In the genomic region with DNA sequence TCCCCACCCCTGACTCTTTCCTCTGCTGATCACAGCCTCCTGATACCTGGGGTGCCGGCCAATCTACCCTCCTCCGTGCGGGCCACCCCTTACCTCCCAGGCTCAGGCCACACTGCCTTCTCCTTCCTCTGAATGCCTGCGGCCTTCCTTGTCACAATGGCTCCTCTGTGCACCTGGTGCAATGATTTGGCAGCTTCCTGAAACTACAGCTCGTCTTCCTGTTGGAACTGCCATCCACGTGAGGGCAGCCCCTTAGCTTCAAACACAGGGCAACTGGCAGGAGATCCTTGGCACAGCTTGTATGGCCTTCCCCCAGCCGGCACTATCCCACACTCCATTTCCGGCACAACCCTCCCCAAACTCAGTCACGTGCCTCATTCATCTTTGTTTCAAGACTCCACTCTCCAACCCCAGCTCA, we compare ENCODE assay signal across 10 cellular contexts.
DNase-seq lines count a peak whose midpoint lies in the region; ATAC-seq lines count a peak whose summit lies in the region.
"Had no signal": no experiment of that assay in that cellular context is flagged by ENCODE, and none has a peak within 500 bp of the region (broad histone marks: within the 10 kb centered on the region; RNA-seq: fewer than 3 reads in every experiment).

No MANE protein-coding gene starts in this region.

- peak overlapping the region; percentile 17 for H3K27ac Mint-ChIP-seq in activated CD4-positive, alpha-beta T cell treated with anti-CD3 and anti-CD28 coated beads for 36 hours
- no peak overlapping the region for H3K27ac Mint-ChIP-seq in stimulated activated naive B cell treated with anti-CD40 and anti-IgM and Interleukin-4, amounts not matched to agents 10 μg/mL and 1 μg/mL and 100 μg/mL, for 72 hours
- no peak overlapping the region for H3K27ac Mint-ChIP-seq in stimulated activated memory B cell treated with anti-CD40 and anti-IgM and Interleukin-4, amounts not matched to agents 10 μg/mL and 1 μg/mL and 100 μg/mL, for 72 hours

- no peaks in the 10 kb centered on the region for H3K9me3 Mint-ChIP-seq in activated CD4-positive, alpha-beta T cell treated with anti-CD3 and anti-CD28 coated beads for 36 hours (ENCODE audit: low read depth)
- no peaks in the 10 kb centered on the region for H3K9me3 Mint-ChIP-seq in stimulated activated naive B cell treated with anti-CD40 and anti-IgM and Interleukin-4, amounts not matched to agents 10 μg/mL and 1 μg/mL and 100 μg/mL, for 72 hours
- H3K9me3 Mint-ChIP-seq in stimulated activated memory B cell treated with anti-CD40 and anti-IgM and Interleukin-4, amounts not matched to agents 10 μg/mL and 1 μg/mL and 100 μg/mL, for 72 hours: no peaks in the 10 kb centered on the region

- no peak for DNase-seq in activated CD4-positive, alpha-beta T cell treated with anti-CD3 and anti-CD28 coated beads for 36 hours
- DNase-seq in activated CD4-positive, alpha-beta T cell treated with anti-CD3 and anti-CD28 coated beads for 1 hour: no peak
- peak; percentile 77 for DNase-seq in mesenteric fat pad (ENCODE audit: low spot score)
- DNase-seq in superior temporal gyrus (ENCODE audit: extremely low spot score): peak; percentile 52
- no peak for DNase-seq in HCEC 1CT
- no peak for DNase-seq in stimulated activated naive B cell treated with anti-CD40 and anti-IgM and Interleukin-4, amounts not matched to agents 10 μg/mL and 1 μg/mL and 100 μg/mL, for 72 hours
- DNase-seq: central memory CD4-positive, alpha-beta T cell; NCI-H2029 had no signal

- no peak overlapping the region for H3K4me3 Mint-ChIP-seq in activated CD4-positive, alpha-beta T cell treated with anti-CD3 and anti-CD28 coated beads for 36 hours
- H3K4me3 Mint-ChIP-seq in stimulated activated naive B cell treated with anti-CD40 and anti-IgM and Interleukin-4, amounts not matched to agents 10 μg/mL and 1 μg/mL and 100 μg/mL, for 72 hours: no peak overlapping the region
- no peak overlapping the region for H3K4me3 Mint-ChIP-seq in stimulated activated memory B cell treated with anti-CD40 and anti-IgM and Interleukin-4, amounts not matched to agents 10 μg/mL and 1 μg/mL and 100 μg/mL, for 72 hours

- H3K27ac ChIP-seq in cingulate gyrus (ENCODE audit: low read depth, low read length): peak overlapping the region; percentile 21

- H3K27me3 Mint-ChIP-seq in activated CD4-positive, alpha-beta T cell treated with anti-CD3 and anti-CD28 coated beads for 36 hours: no peaks in the 10 kb centered on the region
- H3K27me3 Mint-ChIP-seq in stimulated activated naive B cell treated with anti-CD40 and anti-IgM and Interleukin-4, amounts not matched to agents 10 μg/mL and 1 μg/mL and 100 μg/mL, for 72 hours: no peaks in the 10 kb centered on the region
- H3K27me3 Mint-ChIP-seq in stimulated activated memory B cell treated with anti-CD40 and anti-IgM and Interleukin-4, amounts not matched to agents 10 μg/mL and 1 μg/mL and 100 μg/mL, for 72 hours: no peaks in the 10 kb centered on the region

- ATAC-seq in activated CD4-positive, alpha-beta T cell treated with anti-CD3 and anti-CD28 coated beads for 36 hours: no peak
- ATAC-seq in stimulated activated naive B cell treated with anti-CD40 and anti-IgM and Interleukin-4, amounts not matched to agents 10 μg/mL and 1 μg/mL and 100 μg/mL, for 72 hours (replicated peaks): no peak
- ATAC-seq in stimulated activated memory B cell treated with anti-CD40 and anti-IgM and Interleukin-4, amounts not matched to agents 10 μg/mL and 1 μg/mL and 100 μg/mL, for 72 hours: no peak

- intact Hi-C loops in activated CD4-positive, alpha-beta T cell treated with anti-CD3 and anti-CD28 coated beads for 36 hours (cut with DNase I, micrococcal nuclease): no loop called here

- H3K36me3 Mint-ChIP-seq in activated CD4-positive, alpha-beta T cell treated with anti-CD3 and anti-CD28 coated beads for 36 hours (ENCODE audit: low read depth): no peaks in the 10 kb centered on the region
- peaks cover 0 to 1% of the 10 kb centered on the region in 2 donors for H3K36me3 Mint-ChIP-seq in stimulated activated naive B cell treated with anti-CD40 and anti-IgM and Interleukin-4, amounts not matched to agents 10 μg/mL and 1 μg/mL and 100 μg/mL, for 72 hours
- H3K36me3 Mint-ChIP-seq in stimulated activated memory B cell treated with anti-CD40 and anti-IgM and Interleukin-4, amounts not matched to agents 10 μg/mL and 1 μg/mL and 100 μg/mL, for 72 hours: no peaks in the 10 kb centered on the region

- H3K4me1 Mint-ChIP-seq in activated CD4-positive, alpha-beta T cell treated with anti-CD3 and anti-CD28 coated beads for 36 hours: peaks cover 3% of the 10 kb centered on the region
- peaks cover 16 to 48% of the 10 kb centered on the region in 2 donors for H3K4me1 Mint-ChIP-seq in stimulated activated naive B cell treated with anti-CD40 and anti-IgM and Interleukin-4, amounts not matched to agents 10 μg/mL and 1 μg/mL and 100 μg/mL, for 72 hours
- H3K4me1 Mint-ChIP-seq in stimulated activated memory B cell treated with anti-CD40 and anti-IgM and Interleukin-4, amounts not matched to agents 10 μg/mL and 1 μg/mL and 100 μg/mL, for 72 hours: peaks cover 21% of the 10 kb centered on the region

- CTCF ChIA-PET in activated CD4-positive, alpha-beta T cell treated with anti-CD3 and anti-CD28 coated beads for 36 hours (lab: Charles Lee): no interaction called here

- POLR2A ChIA-PET in activated CD4-positive, alpha-beta T cell treated with anti-CD3 and anti-CD28 coated beads for 36 hours (lab: Charles Lee): no interaction called here

Comparison
In these comparisons a context has a peak if more than half of its experiments do, and no peak if none do; other contexts are left out.
1. DNase-seq: peak in mesenteric fat pad (single experiment) and superior temporal gyrus (single experiment); none in activated CD4-positive, alpha-beta T cell treated with anti-CD3 and anti-CD28 coated beads for 36 hours (single experiment), activated CD4-positive, alpha-beta T cell treated with anti-CD3 and anti-CD28 coated beads for 1 hour (single experiment), HCEC 1CT (single experiment) and stimulated activated naive B cell treated with anti-CD40 and anti-IgM and Interleukin-4, amounts not matched to agents 10 μg/mL and 1 μg/mL and 100 μg/mL, for 72 hours (single experiment).